Comparison of ENCODE assay signal across 1 cellular context in the genomic region with DNA sequence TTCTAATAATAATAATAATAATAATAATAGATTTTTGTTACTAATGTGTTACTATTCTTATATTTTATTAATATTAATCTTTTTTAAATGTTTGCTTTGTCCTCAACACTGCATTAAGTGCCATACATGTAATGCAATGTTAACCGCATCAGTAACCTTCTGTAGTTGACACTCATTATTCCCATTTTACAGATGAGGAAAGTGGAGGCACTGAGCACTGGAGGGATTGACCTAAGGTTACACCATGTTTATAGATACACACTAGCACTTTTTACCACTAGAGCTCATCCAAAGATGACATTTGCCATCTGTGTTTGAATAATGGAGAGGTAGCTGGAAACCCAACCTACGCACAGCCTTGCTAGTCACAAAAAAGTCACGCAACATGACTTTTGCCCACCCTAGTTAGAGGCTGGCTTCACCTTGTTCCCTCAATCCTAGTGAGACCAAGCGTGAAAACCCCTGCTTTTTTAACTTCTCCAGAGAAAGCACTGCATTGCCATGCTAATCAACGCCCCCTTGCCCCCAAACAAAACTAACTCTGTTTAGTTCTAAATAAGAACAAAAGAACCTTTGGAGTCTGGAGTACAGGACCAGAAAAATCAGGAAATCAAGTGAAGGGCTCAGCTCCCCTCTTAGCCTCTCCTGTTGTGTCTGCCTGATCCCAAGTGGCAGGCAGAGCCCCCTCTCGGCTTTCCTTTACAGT.
A peak's percentile ranks its signal among the peaks of the same experiment; 100 is the strongest.
TF ChIP-seq lines count a peak whose summit lies in the region.

No MANE protein-coding gene starts in this region.

TF ChIP-seq in K562, 482 proteins besides CTCF, POLR2A, EP300 and RAD21:
- TF ChIP-seq, protein P1, sequence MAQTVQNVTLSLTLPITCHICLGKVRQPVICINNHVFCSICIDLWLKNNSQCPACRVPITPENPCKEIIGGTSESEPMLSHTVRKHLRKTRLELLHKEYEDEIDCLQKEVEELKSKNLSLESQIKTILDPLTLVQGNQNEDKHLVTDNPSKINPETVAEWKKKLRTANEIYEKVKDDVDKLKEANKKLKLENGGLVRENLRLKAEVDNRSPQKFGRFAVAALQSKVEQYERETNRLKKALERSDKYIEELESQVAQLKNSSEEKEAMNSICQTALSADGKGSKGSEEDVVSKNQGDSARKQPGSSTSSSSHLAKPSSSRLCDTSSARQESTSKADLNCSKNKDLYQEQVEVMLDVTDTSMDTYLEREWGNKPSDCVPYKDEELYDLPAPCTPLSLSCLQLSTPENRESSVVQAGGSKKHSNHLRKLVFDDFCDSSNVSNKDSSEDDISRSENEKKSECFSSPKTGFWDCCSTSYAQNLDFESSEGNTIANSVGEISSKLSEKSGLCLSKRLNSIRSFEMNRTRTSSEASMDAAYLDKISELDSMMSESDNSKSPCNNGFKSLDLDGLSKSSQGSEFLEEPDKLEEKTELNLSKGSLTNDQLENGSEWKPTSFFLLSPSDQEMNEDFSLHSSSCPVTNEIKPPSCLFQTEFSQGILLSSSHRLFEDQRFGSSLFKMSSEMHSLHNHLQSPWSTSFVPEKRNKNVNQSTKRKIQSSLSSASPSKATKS (CRISPR knock-in tag; IDR thresholded peaks at IDR 0.05) = no peak
- TF ChIP-seq SPI1 (IDR thresholded peaks at IDR 0.05; ENCODE audit: borderline replicate concordance, low read depth, low read length) (no peak), HDAC2 (IDR thresholded peaks at IDR 0.05) (0 out of 2 replicates have a peak, but pooled peaks have one; percentile 21), ZNF41 (CRISPR knock-in tag; conservative IDR thresholded peaks at IDR 0.05) (no peak), RBM25 (IDR thresholded peaks at IDR 0.05; ENCODE audit: low read depth, low read length, severe bottlenecking) (peak; percentile 97), C11orf30 (IDR thresholded peaks at IDR 0.05; ENCODE audit: low read depth) (no peak), ELF1 (tag; IDR thresholded peaks at IDR 0.05) (no peak), CCNT2 (IDR thresholded peaks at IDR 0.05; ENCODE audit: borderline replicate concordance, extremely low read depth, insufficient read length, low read depth, low read length) (no peak), SETDB1 (IDR thresholded peaks at IDR 0.05; ENCODE audit: low read length) (no peak), KDM1A (IDR thresholded peaks at IDR 0.05) (peak; percentile 32 to 67; a peak in 2 of 4 replicates), ZBTB7A (IDR thresholded peaks at IDR 0.05; ENCODE audit: borderline replicate concordance, control insufficient read depth, low read depth, low read length) (no peak), RCOR1 (IDR thresholded peaks at IDR 0.05; ENCODE audit: borderline replicate concordance in 1 of 2, low read depth in 2 of 2, low read length in 2 of 2) (peak in 1 of 2 experiments; percentile 61; a peak in 2 of 4 replicates), FOXA3 (CRISPR knock-in tag; conservative IDR thresholded peaks at IDR 0.05 in 1 of 2, IDR thresholded peaks at IDR 0.05 in 1 of 2) (no peak), SLC30A9 (CRISPR knock-in tag; IDR thresholded peaks at IDR 0.05) (no peak), MXI1 (IDR thresholded peaks at IDR 0.05; ENCODE audit: low read depth, low read length) (no peak), ZNF23 (CRISPR knock-in tag; IDR thresholded peaks at IDR 0.05) (no peak), CBX1 (IDR thresholded peaks at IDR 0.05; ENCODE audit: low read depth) (peak; percentile 51; the same call in 1 of the 2 replicates), ZNF212 (CRISPR knock-in tag; IDR thresholded peaks at IDR 0.05) (no peak), NCOA2 (IDR thresholded peaks at IDR 0.05; ENCODE audit: partially characterized antibody in 2 of 2) (no peak), TSC22D4 (tag; IDR thresholded peaks at IDR 0.05) (no peak), ZNF316 (IDR thresholded peaks at IDR 0.05) (no peak), BCOR (IDR thresholded peaks at IDR 0.05) (peak; percentile 93)
- TF ChIP-seq, protein P2, sequence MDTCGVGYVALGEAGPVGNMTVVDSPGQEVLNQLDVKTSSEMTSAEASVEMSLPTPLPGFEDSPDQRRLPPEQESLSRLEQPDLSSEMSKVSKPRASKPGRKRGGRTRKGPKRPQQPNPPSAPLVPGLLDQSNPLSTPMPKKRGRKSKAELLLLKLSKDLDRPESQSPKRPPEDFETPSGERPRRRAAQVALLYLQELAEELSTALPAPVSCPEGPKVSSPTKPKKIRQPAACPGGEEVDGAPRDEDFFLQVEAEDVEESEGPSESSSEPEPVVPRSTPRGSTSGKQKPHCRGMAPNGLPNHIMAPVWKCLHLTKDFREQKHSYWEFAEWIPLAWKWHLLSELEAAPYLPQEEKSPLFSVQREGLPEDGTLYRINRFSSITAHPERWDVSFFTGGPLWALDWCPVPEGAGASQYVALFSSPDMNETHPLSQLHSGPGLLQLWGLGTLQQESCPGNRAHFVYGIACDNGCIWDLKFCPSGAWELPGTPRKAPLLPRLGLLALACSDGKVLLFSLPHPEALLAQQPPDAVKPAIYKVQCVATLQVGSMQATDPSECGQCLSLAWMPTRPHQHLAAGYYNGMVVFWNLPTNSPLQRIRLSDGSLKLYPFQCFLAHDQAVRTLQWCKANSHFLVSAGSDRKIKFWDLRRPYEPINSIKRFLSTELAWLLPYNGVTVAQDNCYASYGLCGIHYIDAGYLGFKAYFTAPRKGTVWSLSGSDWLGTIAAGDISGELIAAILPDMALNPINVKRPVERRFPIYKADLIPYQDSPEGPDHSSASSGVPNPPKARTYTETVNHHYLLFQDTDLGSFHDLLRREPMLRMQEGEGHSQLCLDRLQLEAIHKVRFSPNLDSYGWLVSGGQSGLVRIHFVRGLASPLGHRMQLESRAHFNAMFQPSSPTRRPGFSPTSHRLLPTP (IDR thresholded peaks at IDR 0.05; ENCODE audit: borderline replicate concordance, extremely low read depth, insufficient read length) = no peak
